2 cellular contexts compared by ENCODE assay signal in the genomic region with DNA sequence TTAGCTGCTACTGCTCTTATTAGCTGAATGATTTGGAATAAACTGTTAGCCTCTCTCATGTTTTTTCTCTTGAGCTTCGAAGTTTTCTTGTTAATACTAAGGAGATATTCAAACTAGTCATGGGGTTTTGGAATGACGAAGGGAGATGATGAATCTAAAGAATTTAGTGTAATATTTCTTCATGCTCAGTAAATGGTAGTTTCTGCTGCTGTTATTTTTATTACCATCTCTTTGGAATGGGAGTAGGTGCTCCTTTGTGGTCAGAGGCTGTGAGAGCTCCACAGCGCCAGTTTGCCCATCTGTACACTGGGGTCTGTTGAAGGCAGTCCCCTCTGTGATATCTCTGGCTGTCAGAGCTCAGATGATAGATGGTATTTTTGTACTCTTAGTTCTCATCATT.
TF ChIP-seq lines count a peak whose summit lies in the region.

No MANE protein-coding gene starts in this region.

TF ChIP-seq in SK-N-SH treated with all-trans-retinoic acid at 6 μM for 48 hours, 23 proteins besides CTCF, POLR2A, EP300 and RAD21 (continued from another document):
- TF ChIP-seq, protein P1, sequence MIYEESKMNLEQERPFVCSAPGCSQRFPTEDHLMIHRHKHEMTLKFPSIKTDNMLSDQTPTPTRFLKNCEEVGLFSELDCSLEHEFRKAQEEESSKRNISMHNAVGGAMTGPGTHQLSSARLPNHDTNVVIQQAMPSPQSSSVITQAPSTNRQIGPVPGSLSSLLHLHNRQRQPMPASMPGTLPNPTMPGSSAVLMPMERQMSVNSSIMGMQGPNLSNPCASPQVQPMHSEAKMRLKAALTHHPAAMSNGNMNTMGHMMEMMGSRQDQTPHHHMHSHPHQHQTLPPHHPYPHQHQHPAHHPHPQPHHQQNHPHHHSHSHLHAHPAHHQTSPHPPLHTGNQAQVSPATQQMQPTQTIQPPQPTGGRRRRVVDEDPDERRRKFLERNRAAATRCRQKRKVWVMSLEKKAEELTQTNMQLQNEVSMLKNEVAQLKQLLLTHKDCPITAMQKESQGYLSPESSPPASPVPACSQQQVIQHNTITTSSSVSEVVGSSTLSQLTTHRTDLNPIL (CRISPR knock-in tag; IDR thresholded peaks at IDR 0.05; ENCODE audit: low read depth): no peak
- TF ChIP-seq SNAI2 (CRISPR knock-in tag; IDR thresholded peaks at IDR 0.05): no peak
- TF ChIP-seq ZNF70 (CRISPR knock-in tag; IDR thresholded peaks at IDR 0.05): no peak
- no peak for TF ChIP-seq CSDC2 (CRISPR knock-in tag; IDR thresholded peaks at IDR 0.05)
- TF ChIP-seq RARB (CRISPR knock-in tag; IDR thresholded peaks at IDR 0.05): no peak
- no peak for TF ChIP-seq ISL1 (CRISPR knock-in tag; IDR thresholded peaks at IDR 0.05)
- TF ChIP-seq, protein P2, sequence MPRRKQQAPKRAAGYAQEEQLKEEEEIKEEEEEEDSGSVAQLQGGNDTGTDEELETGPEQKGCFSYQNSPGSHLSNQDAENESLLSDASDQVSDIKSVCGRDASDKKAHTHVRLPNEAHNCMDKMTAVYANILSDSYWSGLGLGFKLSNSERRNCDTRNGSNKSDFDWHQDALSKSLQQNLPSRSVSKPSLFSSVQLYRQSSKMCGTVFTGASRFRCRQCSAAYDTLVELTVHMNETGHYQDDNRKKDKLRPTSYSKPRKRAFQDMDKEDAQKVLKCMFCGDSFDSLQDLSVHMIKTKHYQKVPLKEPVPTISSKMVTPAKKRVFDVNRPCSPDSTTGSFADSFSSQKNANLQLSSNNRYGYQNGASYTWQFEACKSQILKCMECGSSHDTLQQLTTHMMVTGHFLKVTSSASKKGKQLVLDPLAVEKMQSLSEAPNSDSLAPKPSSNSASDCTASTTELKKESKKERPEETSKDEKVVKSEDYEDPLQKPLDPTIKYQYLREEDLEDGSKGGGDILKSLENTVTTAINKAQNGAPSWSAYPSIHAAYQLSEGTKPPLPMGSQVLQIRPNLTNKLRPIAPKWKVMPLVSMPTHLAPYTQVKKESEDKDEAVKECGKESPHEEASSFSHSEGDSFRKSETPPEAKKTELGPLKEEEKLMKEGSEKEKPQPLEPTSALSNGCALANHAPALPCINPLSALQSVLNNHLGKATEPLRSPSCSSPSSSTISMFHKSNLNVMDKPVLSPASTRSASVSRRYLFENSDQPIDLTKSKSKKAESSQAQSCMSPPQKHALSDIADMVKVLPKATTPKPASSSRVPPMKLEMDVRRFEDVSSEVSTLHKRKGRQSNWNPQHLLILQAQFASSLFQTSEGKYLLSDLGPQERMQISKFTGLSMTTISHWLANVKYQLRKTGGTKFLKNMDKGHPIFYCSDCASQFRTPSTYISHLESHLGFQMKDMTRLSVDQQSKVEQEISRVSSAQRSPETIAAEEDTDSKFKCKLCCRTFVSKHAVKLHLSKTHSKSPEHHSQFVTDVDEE (CRISPR knock-in tag; IDR thresholded peaks at IDR 0.05): no peak
- TF ChIP-seq ZFP3 (CRISPR knock-in tag; IDR thresholded peaks at IDR 0.05): no peak
- no peak for TF ChIP-seq ARNTL (CRISPR knock-in tag; IDR thresholded peaks at IDR 0.05; ENCODE audit: borderline replicate concordance, low read depth)
- TF ChIP-seq ESRRG (CRISPR knock-in tag; IDR thresholded peaks at IDR 0.05): no peak
- TF ChIP-seq ZFP30 (CRISPR knock-in tag; IDR thresholded peaks at IDR 0.05): no peak
- TF ChIP-seq TOX (CRISPR knock-in tag; IDR thresholded peaks at IDR 0.05; ENCODE audit: borderline replicate concordance): no peak
- no peak for TF ChIP-seq OSR1 (CRISPR knock-in tag; IDR thresholded peaks at IDR 0.05)
- TF ChIP-seq, protein P3, sequence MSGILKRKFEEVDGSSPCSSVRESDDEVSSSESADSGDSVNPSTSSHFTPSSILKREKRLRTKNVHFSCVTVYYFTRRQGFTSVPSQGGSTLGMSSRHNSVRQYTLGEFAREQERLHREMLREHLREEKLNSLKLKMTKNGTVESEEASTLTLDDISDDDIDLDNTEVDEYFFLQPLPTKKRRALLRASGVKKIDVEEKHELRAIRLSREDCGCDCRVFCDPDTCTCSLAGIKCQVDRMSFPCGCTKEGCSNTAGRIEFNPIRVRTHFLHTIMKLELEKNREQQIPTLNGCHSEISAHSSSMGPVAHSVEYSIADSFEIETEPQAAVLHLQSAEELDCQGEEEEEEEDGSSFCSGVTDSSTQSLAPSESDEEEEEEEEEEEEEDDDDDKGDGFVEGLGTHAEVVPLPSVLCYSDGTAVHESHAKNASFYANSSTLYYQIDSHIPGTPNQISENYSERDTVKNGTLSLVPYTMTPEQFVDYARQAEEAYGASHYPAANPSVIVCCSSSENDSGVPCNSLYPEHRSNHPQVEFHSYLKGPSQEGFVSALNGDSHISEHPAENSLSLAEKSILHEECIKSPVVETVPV (CRISPR knock-in tag; IDR thresholded peaks at IDR 0.05): no peak
- no peak for TF ChIP-seq ZC3H10 (CRISPR knock-in tag; IDR thresholded peaks at IDR 0.05)
- TF ChIP-seq, protein P4, sequence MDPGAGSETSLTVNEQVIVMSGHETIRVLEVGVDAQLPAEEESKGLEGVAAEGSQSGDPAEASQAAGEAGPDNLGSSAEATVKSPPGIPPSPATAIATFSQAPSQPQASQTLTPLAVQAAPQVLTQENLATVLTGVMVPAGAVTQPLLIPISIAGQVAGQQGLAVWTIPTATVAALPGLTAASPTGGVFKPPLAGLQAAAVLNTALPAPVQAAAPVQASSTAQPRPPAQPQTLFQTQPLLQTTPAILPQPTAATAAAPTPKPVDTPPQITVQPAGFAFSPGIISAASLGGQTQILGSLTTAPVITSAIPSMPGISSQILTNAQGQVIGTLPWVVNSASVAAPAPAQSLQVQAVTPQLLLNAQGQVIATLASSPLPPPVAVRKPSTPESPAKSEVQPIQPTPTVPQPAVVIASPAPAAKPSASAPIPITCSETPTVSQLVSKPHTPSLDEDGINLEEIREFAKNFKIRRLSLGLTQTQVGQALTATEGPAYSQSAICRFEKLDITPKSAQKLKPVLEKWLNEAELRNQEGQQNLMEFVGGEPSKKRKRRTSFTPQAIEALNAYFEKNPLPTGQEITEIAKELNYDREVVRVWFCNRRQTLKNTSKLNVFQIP (CRISPR knock-in tag; IDR thresholded peaks at IDR 0.05; ENCODE audit: borderline replicate concordance, low read depth): no peak

TF ChIP-seq in GM12891, 5 proteins besides CTCF, POLR2A, EP300 and RAD21 (continued from another document):
- no peak for TF ChIP-seq POLR2AphosphoS5 (IDR thresholded peaks at IDR 0.05; ENCODE audit: low read depth, low read length)
- TF ChIP-seq PAX5 (IDR thresholded peaks at IDR 0.05; ENCODE audit: insufficient read depth, low read length, severe bottlenecking): no peak
